In genomic region chr18:48804856-48805610, GRCh38 we compare ENCODE assay signal across 11 cellular contexts.
DNase-seq lines count a peak whose midpoint lies in the region; ATAC-seq and TF ChIP-seq lines count a peak whose summit lies in the region.
"Had no signal": no experiment of that assay in that cellular context is flagged by ENCODE, and none has a peak within 500 bp of the region (broad histone marks: within the 10 kb centered on the region; RNA-seq: fewer than 3 reads in every experiment).

No MANE protein-coding gene starts in this region.

- no peak for TF ChIP-seq POLR2A in erythroblast (IDR thresholded peaks at IDR 0.05; ENCODE audit: low read length)

- peaks cover 9% of the 10 kb centered on the region for H3K36me3 Mint-ChIP-seq in stimulated activated memory B cell treated with anti-CD40 and anti-IgM and Interleukin-4, amounts not matched to agents 10 μg/mL and 1 μg/mL and 100 μg/mL, for 72 hours

- H3K4me3 Mint-ChIP-seq in stimulated activated memory B cell treated with anti-CD40 and anti-IgM and Interleukin-4, amounts not matched to agents 10 μg/mL and 1 μg/mL and 100 μg/mL, for 72 hours: no peak overlapping the region
- H3K4me3 Mint-ChIP-seq: CD14-positive monocyte had no signal

- ATAC-seq in stimulated activated memory B cell treated with anti-CD40 and anti-IgM and Interleukin-4, amounts not matched to agents 10 μg/mL and 1 μg/mL and 100 μg/mL, for 72 hours: no peak

- peak; percentile 9 for DNase-seq in LHCN-M2 (ENCODE audit: low read depth)
- DNase-seq in activated CD8-positive, alpha-beta memory T cell treated with anti-CD3 and anti-CD28 coated beads for 24 hours: peak; percentile 54
- DNase-seq in islet precursor cell: peak; percentile 29
- DNase-seq in erythroblast (lab: John Stamatoyannopoulos, UW): no peak
- DNase-seq in cerebellar nuclear complex (lab: John Stamatoyannopoulos, UW): no peak
- no peak for DNase-seq in cortex of kidney (lab: John Stamatoyannopoulos, UW)
- DNase-seq: activated gamma-delta T cell treated with Interleukin-2 at 50 U/mL for 16 hours, MM.1S, NCI-H510A treated with DMSO at 0.1 percent for 48 hours had no signal

- peaks cover 71% of the 10 kb centered on the region for H3K4me1 Mint-ChIP-seq in stimulated activated memory B cell treated with anti-CD40 and anti-IgM and Interleukin-4, amounts not matched to agents 10 μg/mL and 1 μg/mL and 100 μg/mL, for 72 hours

- no peaks in the 10 kb centered on the region for H3K27me3 Mint-ChIP-seq in stimulated activated memory B cell treated with anti-CD40 and anti-IgM and Interleukin-4, amounts not matched to agents 10 μg/mL and 1 μg/mL and 100 μg/mL, for 72 hours

- H3K9me3 Mint-ChIP-seq in stimulated activated memory B cell treated with anti-CD40 and anti-IgM and Interleukin-4, amounts not matched to agents 10 μg/mL and 1 μg/mL and 100 μg/mL, for 72 hours: no peaks in the 10 kb centered on the region

- peak overlapping the region; percentile 97 for H3K27ac Mint-ChIP-seq in stimulated activated memory B cell treated with anti-CD40 and anti-IgM and Interleukin-4, amounts not matched to agents 10 μg/mL and 1 μg/mL and 100 μg/mL, for 72 hours

Comparison
In these comparisons a context has a peak if more than half of its experiments do, and no peak if none do; other contexts are left out.
1. DNase-seq: peak in LHCN-M2 (single experiment), activated CD8-positive, alpha-beta memory T cell treated with anti-CD3 and anti-CD28 coated beads for 24 hours (single experiment) and islet precursor cell (single experiment); none in erythroblast (0 of 2), cerebellar nuclear complex (0 of 2) and cortex of kidney (single experiment).